ENCODE assay signal across 20 cellular contexts in genomic region chr9:29965834-29966233, GRCh38.
DNase-seq lines count a peak whose midpoint lies in the region; ATAC-seq, FAIRE-seq and TF ChIP-seq lines count a peak whose summit lies in the region.
"Had no signal": no experiment of that assay in that cellular context is flagged by ENCODE, and none has a peak within 500 bp of the region (broad histone marks: within the 10 kb centered on the region; RNA-seq: fewer than 3 reads in every experiment).

No MANE protein-coding gene starts in this region.

- CTCF ChIA-PET in HepG2 (lab: Yijun Ruan, JAX; ENCODE audit: low intra/inter-chr PET ratio, low total read pairs): no interaction called here

- POLR2A ChIA-PET in HepG2 (lab: Yijun Ruan, JAX): no interaction called here

- peaks cover 7% of the 10 kb centered on the region for H3K9me3 Mint-ChIP-seq in glutamatergic neuron (ENCODE audit: unreplicated experiment)

- peaks cover 2% of the 10 kb centered on the region for H3K27me3 Mint-ChIP-seq in glutamatergic neuron (ENCODE audit: unreplicated experiment)
- H3K27me3 Mint-ChIP-seq: CD4-positive, alpha-beta memory T cell; IgD-negative memory B cell had no signal

- H2AFZ ChIP-seq in HepG2 (ENCODE audit: low read length): no peak overlapping the region
- no peak overlapping the region for H2AFZ ChIP-seq in trophoblast cell (ENCODE audit: insufficient read depth, low read length, poor library complexity)

- H3K27ac Mint-ChIP-seq in glutamatergic neuron (ENCODE audit: unreplicated experiment): peak overlapping the region; percentile 77
- H3K27ac Mint-ChIP-seq: CD14-positive monocyte; CD4-positive, alpha-beta memory T cell; H9; IgD-negative memory B cell had no signal

- FAIRE-seq in HepG2 (lab: Jason Lieb, UNC): no peak
- FAIRE-seq: A549, GM19239, H1, HTR-8/SVneo had no signal

- no peak for DNase-seq in HepG2 (ENCODE audit: low spot score)
- no peak for DNase-seq in right lobe of liver
- no peak for DNase-seq in glutamatergic neuron
- DNase-seq in trophoblast cell: no peak
- no peak for DNase-seq in lower lobe of right lung
- DNase-seq: AML-193; CD4-positive, alpha-beta memory T cell; DMS79 treated with DMSO at 0.1 percent for 48 hours; GF-D8; H9 had no signal

- H3K9me3 ChIP-seq in HepG2 (ENCODE audit: low read length) (no peaks in the 10 kb centered on the region), right lobe of liver (no peaks in the 10 kb centered on the region), trophoblast cell (ENCODE audit: insufficient read depth, low read depth, low read length) (peaks cover 2% of the 10 kb centered on the region), lower lobe of right lung (no peaks in the 10 kb centered on the region)
- H3K9me3 ChIP-seq: A549, BLaER1 had no signal

- no peak overlapping the region for H4K8ac ChIP-seq in trophoblast cell (ENCODE audit: low read depth, low read length)

- H2BK120ac ChIP-seq in trophoblast cell (ENCODE audit: insufficient read depth, low read length, poor library complexity): peak overlapping the region; percentile 85

- no peaks in the 10 kb centered on the region for H3K36me3 Mint-ChIP-seq in glutamatergic neuron (ENCODE audit: unreplicated experiment)
- H3K36me3 Mint-ChIP-seq: CD14-positive monocyte; CD4-positive, alpha-beta memory T cell; IgD-negative memory B cell had no signal

- H3K4me1 ChIP-seq in HepG2 (ENCODE audit: insufficient read depth, low read length) (no peaks in the 10 kb centered on the region), right lobe of liver (no peaks in the 10 kb centered on the region), trophoblast cell (ENCODE audit: control insufficient read depth in 1 of 2, insufficient read depth in 2 of 2, low read length in 2 of 2) (peaks cover 2 to 4% of the 10 kb centered on the region in 2 experiments), lower lobe of right lung (no peaks in the 10 kb centered on the region)
- H3K4me1 ChIP-seq: A549, BLaER1 had no signal

- intact Hi-C loops in HepG2 (cut with micrococcal nuclease; ENCODE audit: unreplicated experiment): no loop called here
- intact Hi-C loops in right lobe of liver (cut with DNase I): no loop called here
- intact Hi-C loops in lower lobe of right lung (cut with DNase I): no loop called here

- in situ Hi-C loops in HepG2 (cut with HindIII; ENCODE audit: extremely low pct_ligation_motif_present, low pct_unique_long_range_greater_than_20kb): no loop called here

- H3K4me1 Mint-ChIP-seq in glutamatergic neuron (ENCODE audit: low read depth, unreplicated experiment): peaks cover 37% of the 10 kb centered on the region
- H3K4me1 Mint-ChIP-seq: CD14-positive monocyte; CD4-positive, alpha-beta memory T cell; H9; IgD-negative memory B cell had no signal

- no peak overlapping the region for H3K4me3 Mint-ChIP-seq in glutamatergic neuron (ENCODE audit: unreplicated experiment)
- H3K4me3 Mint-ChIP-seq: CD4-positive, alpha-beta memory T cell; H9; IgD-negative memory B cell had no signal

- BruUV-seq in HepG2 (replicated peaks; lab: Mats Ljungman, UMichigan): no TSS peak

- H3K18ac ChIP-seq in trophoblast cell (ENCODE audit: low read length): no peak overlapping the region

- H4K20me1 ChIP-seq in HepG2 (ENCODE audit: insufficient read depth, low read length): no peaks in the 10 kb centered on the region
- H4K20me1 ChIP-seq: BLaER1 had no signal

- peak overlapping the region; percentile 58 for H4K91ac ChIP-seq in trophoblast cell (ENCODE audit: low read depth, low read length)

- no peak overlapping the region for H3K14ac ChIP-seq in trophoblast cell (ENCODE audit: low read length)

- no peak overlapping the region for H3K4me2 ChIP-seq in HepG2 (ENCODE audit: low read depth, low read length)
- H3K4me2 ChIP-seq in trophoblast cell (ENCODE audit: low read length): no peak overlapping the region
- H3K4me2 ChIP-seq: A549, BLaER1 had no signal

- no peak for TF ChIP-seq POLR2A in HepG2 (IDR thresholded peaks at IDR 0.05; ENCODE audit: insufficient read depth in 1 of 2, low read depth in 2 of 2, low read length in 2 of 2)
- TF ChIP-seq POLR2A in right lobe of liver (IDR thresholded peaks at IDR 0.05): no peak

- TF ChIP-seq EP300 in HepG2 (IDR thresholded peaks at IDR 0.05; ENCODE audit: low read depth in 2 of 2, low read length in 2 of 2) (no peak), HepG2 (CRISPR knock-in tag; IDR thresholded peaks at IDR 0.05; ENCODE audit: borderline replicate concordance) (no peak)

- H3K79me1 ChIP-seq in trophoblast cell (ENCODE audit: low read length): peaks cover 1% of the 10 kb centered on the region

- no peak overlapping the region for H3K23ac ChIP-seq in trophoblast cell (ENCODE audit: low read length)

- no peak for TF ChIP-seq RAD21 in HepG2 (CRISPR knock-in tag; IDR thresholded peaks at IDR 0.05)

- H2BK5ac ChIP-seq in trophoblast cell (ENCODE audit: low read depth, low read length, poor library complexity): no peak overlapping the region

- H3K9ac ChIP-seq in HepG2 (ENCODE audit: insufficient read depth, low read depth, low read length): no peak overlapping the region
- H3K9ac ChIP-seq in trophoblast cell (ENCODE audit: low read length): no peak overlapping the region
- H3K9ac ChIP-seq: BLaER1 had no signal

- H4K12ac ChIP-seq in trophoblast cell (ENCODE audit: low read depth, low read length): no peak overlapping the region

- H3K36me3 ChIP-seq in HepG2 (replicated peaks in 1 of 2; ENCODE audit: control insufficient read depth in 1 of 2, insufficient read depth in 2 of 2, low read length in 2 of 2) (no peaks in the 10 kb centered on the region), right lobe of liver (no peaks in the 10 kb centered on the region), trophoblast cell (ENCODE audit: control insufficient read depth in 1 of 2, insufficient read depth in 2 of 2, low read length in 2 of 2) (no peaks in the 10 kb centered on the region), lower lobe of right lung (no peaks in the 10 kb centered on the region)
- H3K36me3 ChIP-seq: BLaER1 had no signal

- H2BK12ac ChIP-seq in trophoblast cell (ENCODE audit: low read length): peak overlapping the region; percentile 95

- H3K27me3 ChIP-seq in HepG2 (ENCODE audit: control insufficient read depth in 1 of 2, insufficient read depth in 2 of 2, low read length in 2 of 2) (no peaks in the 10 kb centered on the region), right lobe of liver (no peaks in the 10 kb centered on the region), trophoblast cell (ENCODE audit: insufficient read depth, low read length) (no peaks in the 10 kb centered on the region), lower lobe of right lung (ENCODE audit: low read depth) (no peaks in the 10 kb centered on the region)
- H3K27me3 ChIP-seq: BLaER1 had no signal

- ATAC-seq in HepG2: no peak
- ATAC-seq in right lobe of liver: no peak
- no peak for ATAC-seq in GM18519 (IDR thresholded peaks at IDR 0.05; ENCODE audit: low FRiP score, unreplicated experiment)
- no peak for ATAC-seq in lower lobe of right lung
- ATAC-seq in GM18870 (IDR thresholded peaks at IDR 0.05; ENCODE audit: unreplicated experiment): no peak
- ATAC-seq: A549 had no signal

- no peak overlapping the region for H3K4me3 ChIP-seq in HepG2 (replicated peaks in 1 of 3; ENCODE audit: insufficient read depth in 1 of 3, low read depth in 2 of 3, low read length in 3 of 3)
- H3K4me3 ChIP-seq in right lobe of liver: no peak overlapping the region
- H3K4me3 ChIP-seq in trophoblast cell (ENCODE audit: low read depth, low read length): no peak overlapping the region
- H3K4me3 ChIP-seq in lower lobe of right lung: no peak overlapping the region
- H3K4me3 ChIP-seq: A549, BLaER1 had no signal

- 4% methylated on average over 5 of the region's 6 CpGs for WGBS in HepG2 (ENCODE audit: low lambda C conversion rate)
- 46% methylated on average over 6 of the region's 6 CpGs for WGBS in right lobe of liver (ENCODE audit: insufficient coverage, low coverage, low lambda C conversion rate, missing lambda C conversion rate)
- WGBS in trophoblast cell (ENCODE audit: extremely low coverage, insufficient coverage, insufficient read length): no CpG with 5 or more reads among the region's 6 CpGs

- TF ChIP-seq CTCF in HepG2 (CRISPR knock-in tag; IDR thresholded peaks at IDR 0.05) (no peak), right lobe of liver (IDR thresholded peaks at IDR 0.05) (no peak), glutamatergic neuron (IDR thresholded peaks at IDR 0.05; ENCODE audit: partially characterized antibody, unreplicated experiment) (no peak), lower lobe of right lung (IDR thresholded peaks at IDR 0.05) (no peak)

- no peak overlapping the region for H3K27ac ChIP-seq in HepG2 (ENCODE audit: extremely low read length, insufficient read depth, low read length)
- no peak overlapping the region for H3K27ac ChIP-seq in right lobe of liver
- H3K27ac ChIP-seq in trophoblast cell (ENCODE audit: low read depth, low read length): peak overlapping the region; percentile 58
- no peak overlapping the region for H3K27ac ChIP-seq in lower lobe of right lung
- H3K27ac ChIP-seq: 22Rv1, A549, BLaER1 had no signal

- H3K4ac ChIP-seq in trophoblast cell (ENCODE audit: low read depth, low read length): no peak overlapping the region

- no peaks in the 10 kb centered on the region for H3K79me2 ChIP-seq in HepG2 (ENCODE audit: insufficient read depth, low read length)
- no peaks in the 10 kb centered on the region for H3K79me2 ChIP-seq in trophoblast cell (ENCODE audit: control insufficient read depth, insufficient read depth, low read length, poor library complexity)

- H2AK5ac ChIP-seq in trophoblast cell (ENCODE audit: low read length): no peak overlapping the region

TF ChIP-seq in HepG2, 621 proteins besides CTCF, POLR2A, EP300 and RAD21:
- 0 out of 2 replicates have a peak, but pooled peaks have one; percentile 5 for TF ChIP-seq MNT (IDR thresholded peaks at IDR 0.05)
- TF ChIP-seq TEAD2 (CRISPR knock-in tag; IDR thresholded peaks at IDR 0.05): no peak
